Comparison of ENCODE assay signal across 8 cellular contexts in the genomic region with DNA sequence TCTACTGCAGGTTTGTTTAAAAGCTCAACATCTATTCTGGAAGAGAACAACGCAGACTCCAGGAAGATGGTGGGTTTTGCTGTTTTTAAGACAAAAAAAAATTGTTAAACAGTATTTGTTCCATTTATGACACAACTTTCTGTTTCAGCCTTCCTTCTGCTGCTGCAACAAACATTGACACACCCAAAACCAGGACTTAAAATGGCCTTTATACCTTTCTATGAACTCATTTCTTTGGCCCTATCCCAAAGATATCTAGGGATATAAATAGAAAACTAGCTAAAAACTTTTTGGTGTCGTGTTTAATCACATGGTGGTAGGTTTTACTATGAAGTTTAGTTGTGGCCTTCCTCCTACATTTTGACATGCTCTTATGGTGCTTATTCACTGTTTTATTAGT. TPM values are rescaled to one million over a fixed set of nuclear protein-coding genes. Genes with fewer than 3 reads are reported as not detected.
DNase-seq lines count a peak whose midpoint lies in the region; ATAC-seq, FAIRE-seq and TF ChIP-seq lines count a peak whose summit lies in the region.

No MANE protein-coding gene starts in this region.

- POLR2A ChIA-PET in GM12878 (lab: Charles Lee): no interaction called here

- H3K27me3 ChIP-seq in GM12878 (replicated peaks in 1 of 2; ENCODE audit: control insufficient read depth in 2 of 2, insufficient read depth in 2 of 2, low read length in 1 of 2): peaks cover 0 to 13% of the 10 kb centered on the region in 2 experiments; a peak in 3 of 4 replicates

- peaks cover 16% of the 10 kb centered on the region for H3K4me1 Mint-ChIP-seq in nephron

- FAIRE-seq in GM12878 (lab: Jason Lieb, UNC): no peak

- H3K36me3 Mint-ChIP-seq in nephron (ENCODE audit: low read depth): no peaks in the 10 kb centered on the region

- no peak for TF ChIP-seq POLR2A in GM12878 (IDR thresholded peaks at IDR 0.05; ENCODE audit: low read depth, low read length)

- BruUV-seq in GM12878 (replicated peaks; lab: Mats Ljungman, UMichigan): no TSS peak

- H3K4me3 ChIP-seq in GM12878: peak overlapping the region; percentile 71; the same call in 1 of the 2 replicates

- no peak overlapping the region for H3K27ac Mint-ChIP-seq in nephron

- H3K9me3 Mint-ChIP-seq in nephron: no peaks in the 10 kb centered on the region

- peak overlapping the region; percentile 96 for H3K4me2 ChIP-seq in GM12878 (ENCODE audit: control insufficient read depth, insufficient read depth)

- no peaks in the 10 kb centered on the region for H3K79me2 ChIP-seq in GM12878 (ENCODE audit: control insufficient read depth, insufficient read depth, low read length)

- H3K4me3 Mint-ChIP-seq in nephron: peak overlapping the region; percentile 82 to 86 (median 82)

- 0% methylated on average over 2 of the region's 2 CpGs for WGBS in GM12878 (ENCODE audit: insufficient coverage, insufficient replicate concordance, low lambda C conversion rate, missing lambda C conversion rate)

- H3K36me3 ChIP-seq in GM12878 (ENCODE audit: control insufficient read depth in 2 of 2, insufficient read depth in 2 of 2, low read length in 1 of 2): no peaks in the 10 kb centered on the region

- RAD21 ChIA-PET in GM12878 (lab: Charles Lee; ENCODE audit: unreplicated experiment): interaction anchor here (0.9 to 1.7 kb wide), 2 partner anchors 79 to 346 kb away, joined by 3 to 6 read pairs; no protein-coding TSS in a partner anchor

- in situ Hi-C loops in GM12878 (cut with MboI): no loop called here

- TF ChIP-seq EP300 in GM12878 (IDR thresholded peaks at IDR 0.05; ENCODE audit: borderline replicate concordance in 1 of 2, control insufficient read depth in 1 of 2, low read depth in 2 of 2, low read length in 2 of 2): no peak

- CTCF ChIA-PET in GM12878 (lab: Yijun Ruan, JAX): interaction anchor here (1.0 to 1.2 kb wide), 3 partner anchors 76 to 262 kb away, joined by 3 to 4 read pairs (median 4); no protein-coding TSS in a partner anchor

- no peak overlapping the region for H3K9ac ChIP-seq in GM12878 (ENCODE audit: control insufficient read depth, insufficient read depth, low read length)

- H3K27me3 Mint-ChIP-seq in nephron (ENCODE audit: low read depth): peaks cover 66% of the 10 kb centered on the region

- H2AFZ ChIP-seq in GM12878 (ENCODE audit: control insufficient read depth, low read depth, low read length): peak overlapping the region; percentile 81

- DNase-seq in GM12878 (ENCODE audit: low read depth, low spot score): no peak
- no peak for DNase-seq in posterior cingulate gyrus
- DNase-seq in OCI-M2 (lab: John Stamatoyannopoulos, UW; ENCODE audit: unreplicated experiment): no peak
- no peak for DNase-seq in posterior vena cava (ENCODE audit: low spot score)
- DNase-seq in NCI-H2107 (lab: John Stamatoyannopoulos, UW): no peak

- H3K4me1 ChIP-seq in GM12878 (ENCODE audit: control insufficient read depth, insufficient read depth, low read length): peaks cover 6% of the 10 kb centered on the region

- H4K20me1 ChIP-seq in GM12878 (ENCODE audit: control insufficient read depth, insufficient read depth): no peaks in the 10 kb centered on the region

- no peaks in the 10 kb centered on the region for H3K9me3 ChIP-seq in GM12878 (replicated peaks; ENCODE audit: control insufficient read depth, insufficient read depth, low read length)

- SMC1A ChIA-PET in GM12878 (lab: Charles Lee; ENCODE audit: uncharacterized antibody, unreplicated experiment): interaction anchor here (0.7 to 1.7 kb wide), 6 partner anchors 17 to 345 kb away, joined by 3 to 5 read pairs (median 3); no protein-coding TSS in a partner anchor

- no peak for TF ChIP-seq CTCF in GM12878 (IDR thresholded peaks at IDR 0.05 in 2 of 3, conservative IDR thresholded peaks at IDR 0.05 in 1 of 3; ENCODE audit: control insufficient read depth in 2 of 3, extremely low read depth in 1 of 3, insufficient read depth in 1 of 3, low read depth in 3 of 3, low read length in 3 of 3)
- TF ChIP-seq CTCF in nephron (IDR thresholded peaks at IDR 0.05; ENCODE audit: unreplicated experiment in 3 of 3): no peak

- H3K27ac ChIP-seq in GM12878 (ENCODE audit: control insufficient read depth, insufficient read depth): no peak overlapping the region

- intact Hi-C loops in GM12878 (cut with micrococcal nuclease; ENCODE audit: unreplicated experiment): no loop called here
- intact Hi-C loops in posterior cingulate gyrus (cut with DNase I): no loop called here
- intact Hi-C loops in posterior vena cava (cut with DNase I): no loop called here

- ATAC-seq in GM18867 (IDR thresholded peaks at IDR 0.05; ENCODE audit: unreplicated experiment) (peak; percentile 23), HG03095 (IDR thresholded peaks at IDR 0.05; ENCODE audit: unreplicated experiment) (peak; percentile 32), GM12878 (peak; percentile 22)

- TF ChIP-seq RAD21 in GM12878 (IDR thresholded peaks at IDR 0.05; ENCODE audit: insufficient read depth, low read depth, low read length): no peak

TF ChIP-seq in GM12878, 131 proteins besides CTCF, POLR2A, EP300 and RAD21 (continues in another document):
- TF ChIP-seq IKZF2 (IDR thresholded peaks at IDR 0.05) (no peak), LARP7 (IDR thresholded peaks at IDR 0.05) (no peak), MEF2A (IDR thresholded peaks at IDR 0.05; ENCODE audit: insufficient read depth, low read depth, low read length) (no peak), SIN3A (IDR thresholded peaks at IDR 0.05; ENCODE audit: low read depth, low read length) (no peak), BMI1 (IDR thresholded peaks at IDR 0.05; ENCODE audit: borderline replicate concordance) (no peak)
- TF ChIP-seq, protein P1, sequence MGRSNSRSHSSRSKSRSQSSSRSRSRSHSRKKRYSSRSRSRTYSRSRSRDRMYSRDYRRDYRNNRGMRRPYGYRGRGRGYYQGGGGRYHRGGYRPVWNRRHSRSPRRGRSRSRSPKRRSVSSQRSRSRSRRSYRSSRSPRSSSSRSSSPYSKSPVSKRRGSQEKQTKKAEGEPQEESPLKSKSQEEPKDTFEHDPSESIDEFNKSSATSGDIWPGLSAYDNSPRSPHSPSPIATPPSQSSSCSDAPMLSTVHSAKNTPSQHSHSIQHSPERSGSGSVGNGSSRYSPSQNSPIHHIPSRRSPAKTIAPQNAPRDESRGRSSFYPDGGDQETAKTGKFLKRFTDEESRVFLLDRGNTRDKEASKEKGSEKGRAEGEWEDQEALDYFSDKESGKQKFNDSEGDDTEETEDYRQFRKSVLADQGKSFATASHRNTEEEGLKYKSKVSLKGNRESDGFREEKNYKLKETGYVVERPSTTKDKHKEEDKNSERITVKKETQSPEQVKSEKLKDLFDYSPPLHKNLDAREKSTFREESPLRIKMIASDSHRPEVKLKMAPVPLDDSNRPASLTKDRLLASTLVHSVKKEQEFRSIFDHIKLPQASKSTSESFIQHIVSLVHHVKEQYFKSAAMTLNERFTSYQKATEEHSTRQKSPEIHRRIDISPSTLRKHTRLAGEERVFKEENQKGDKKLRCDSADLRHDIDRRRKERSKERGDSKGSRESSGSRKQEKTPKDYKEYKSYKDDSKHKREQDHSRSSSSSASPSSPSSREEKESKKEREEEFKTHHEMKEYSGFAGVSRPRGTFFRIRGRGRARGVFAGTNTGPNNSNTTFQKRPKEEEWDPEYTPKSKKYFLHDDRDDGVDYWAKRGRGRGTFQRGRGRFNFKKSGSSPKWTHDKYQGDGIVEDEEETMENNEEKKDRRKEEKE (IDR thresholded peaks at IDR 0.05): no peak
- TF ChIP-seq, protein P2, sequence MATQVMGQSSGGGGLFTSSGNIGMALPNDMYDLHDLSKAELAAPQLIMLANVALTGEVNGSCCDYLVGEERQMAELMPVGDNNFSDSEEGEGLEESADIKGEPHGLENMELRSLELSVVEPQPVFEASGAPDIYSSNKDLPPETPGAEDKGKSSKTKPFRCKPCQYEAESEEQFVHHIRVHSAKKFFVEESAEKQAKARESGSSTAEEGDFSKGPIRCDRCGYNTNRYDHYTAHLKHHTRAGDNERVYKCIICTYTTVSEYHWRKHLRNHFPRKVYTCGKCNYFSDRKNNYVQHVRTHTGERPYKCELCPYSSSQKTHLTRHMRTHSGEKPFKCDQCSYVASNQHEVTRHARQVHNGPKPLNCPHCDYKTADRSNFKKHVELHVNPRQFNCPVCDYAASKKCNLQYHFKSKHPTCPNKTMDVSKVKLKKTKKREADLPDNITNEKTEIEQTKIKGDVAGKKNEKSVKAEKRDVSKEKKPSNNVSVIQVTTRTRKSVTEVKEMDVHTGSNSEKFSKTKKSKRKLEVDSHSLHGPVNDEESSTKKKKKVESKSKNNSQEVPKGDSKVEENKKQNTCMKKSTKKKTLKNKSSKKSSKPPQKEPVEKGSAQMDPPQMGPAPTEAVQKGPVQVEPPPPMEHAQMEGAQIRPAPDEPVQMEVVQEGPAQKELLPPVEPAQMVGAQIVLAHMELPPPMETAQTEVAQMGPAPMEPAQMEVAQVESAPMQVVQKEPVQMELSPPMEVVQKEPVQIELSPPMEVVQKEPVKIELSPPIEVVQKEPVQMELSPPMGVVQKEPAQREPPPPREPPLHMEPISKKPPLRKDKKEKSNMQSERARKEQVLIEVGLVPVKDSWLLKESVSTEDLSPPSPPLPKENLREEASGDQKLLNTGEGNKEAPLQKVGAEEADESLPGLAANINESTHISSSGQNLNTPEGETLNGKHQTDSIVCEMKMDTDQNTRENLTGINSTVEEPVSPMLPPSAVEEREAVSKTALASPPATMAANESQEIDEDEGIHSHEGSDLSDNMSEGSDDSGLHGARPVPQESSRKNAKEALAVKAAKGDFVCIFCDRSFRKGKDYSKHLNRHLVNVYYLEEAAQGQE (IDR thresholded peaks at IDR 0.05; ENCODE audit: low read depth, low read length): no peak

RNA-seq across cellular contexts. Expression of gene GALNT3, which starts 1.0 kb away (rescaled TPM):
- 3.0 and 5.1 TPM in 2 replicates for total RNA-seq in GM12878 (2013; cell fraction: nucleolus; rRNA removed)
- total RNA-seq in GM12878 (2014; rRNA removed) (0.96 and 1.4 TPM in 2 replicates), GM12878 (2014; rRNA removed; fragmentation: Illumina TruSeq; extraction: Trizol) (1.7 and 1.9 TPM in 2 replicates), GM12878 (2021) (1.0 and 1.4 TPM in 2 replicates), posterior vena cava (1 to 10 TPM; 1.1 to 1.6 TPM)
- 0.45 TPM for polyA plus RNA-seq in GM12878 (2011; ENCODE audit: low read depth)
- polyA plus RNA-seq in GM12878 (2011; rRNA removed) (1.1 and 2.6 TPM in 2 replicates), GM12878 (2014; fragmentation: Illumina TruSeq; extraction: Trizol) (1.1 and 1.7 TPM in 2 replicates), GM12878 (2014; fragmentation: Nextera tagmentation; extraction: Ambion mirVana) (under 1 TPM; 0.56 to 0.66 TPM), GM12878 (2014; rRNA removed) (0.53 and 0.67 TPM in 2 replicates), GM12878 (2016; fragmentation: Nextera tagmentation; extraction: Ambion mirVana) (1 to 10 TPM; 2.8 to 3.7 TPM)
- 0.20 and 0.39 TPM in 2 replicates for polyA plus RNA-seq in GM12878 (2011; cell fraction: cytosol; rRNA removed)
- polyA plus RNA-seq in GM12878 (2011; cell fraction: nucleus; rRNA removed): 0.98 and 1.6 TPM in 2 replicates
- 0.45 and 0.91 TPM in 2 replicates for polyA plus RNA-seq in GM12878 (2012)
- 0.66 and 0.72 TPM in 2 replicates for polyA minus RNA-seq in GM12878 (2011; rRNA and poly(A)+ RNA removed)
- 0.62 and 0.80 TPM in 2 replicates for polyA minus RNA-seq in GM12878 (2011; cell fraction: cytosol; rRNA and poly(A)+ RNA removed)
- 0.57 and 0.85 TPM in 2 replicates for polyA minus RNA-seq in GM12878 (2011; cell fraction: nucleus; rRNA and poly(A)+ RNA removed)
